7 cellular contexts compared by ENCODE assay signal in genomic region chr1:48109390-48110009, GRCh38.
DNase-seq lines count a peak whose midpoint lies in the region; ATAC-seq and TF ChIP-seq lines count a peak whose summit lies in the region.

No MANE protein-coding gene starts in this region.

- no peaks in the 10 kb centered on the region for H3K9me1 ChIP-seq in IMR-90 (ENCODE audit: insufficient read depth, low read length)

- POLR2A ChIA-PET in IMR-90 (lab: Charles Lee; ENCODE audit: unreplicated experiment) = no interaction called here

- no peak overlapping the region for H4K5ac ChIP-seq in IMR-90 (ENCODE audit: low read depth, low read length)

- H3K27ac ChIP-seq in IMR-90 (ENCODE audit: insufficient read depth, low read length) (no peak overlapping the region), OCI-LY3 (ENCODE audit: low read length) (no peak overlapping the region)

- no peak for TF ChIP-seq POLR2A in IMR-90 (IDR thresholded peaks at IDR 0.05; ENCODE audit: low read depth, low read length)

- H3K4ac ChIP-seq in IMR-90 (ENCODE audit: low read depth, low read length) = no peak overlapping the region

- CTCF ChIA-PET in IMR-90 (lab: Yijun Ruan, JAX) = interaction anchor here (0.6 to 2.4 kb wide), 4 partner anchors 71 to 393 kb away, joined by 3 to 6 read pairs (median 4); no protein-coding TSS in a partner anchor

- no peak overlapping the region for H2BK5ac ChIP-seq in IMR-90 (ENCODE audit: low read depth, low read length, poor library complexity, severe bottlenecking)

- DNase-seq in GM03348 (ENCODE audit: low spot score) (peak; percentile 65), IMR-90 (peak; percentile 61), endothelial cell (ENCODE audit: low spot score) (peak; percentile 55), mucosa of gallbladder (ENCODE audit: low spot score) (peak; percentile 48)

- H3K36me3 Mint-ChIP-seq in endothelial cell (ENCODE audit: low read depth, unreplicated experiment) = no peaks in the 10 kb centered on the region
- no peaks in the 10 kb centered on the region for H3K36me3 Mint-ChIP-seq in stimulated activated memory B cell treated with anti-CD40 and anti-IgM and Interleukin-4, amounts not matched to agents 10 μg/mL and 1 μg/mL and 100 μg/mL, for 72 hours

- H3K9me3 Mint-ChIP-seq in endothelial cell (ENCODE audit: unreplicated experiment) = no peaks in the 10 kb centered on the region
- H3K9me3 Mint-ChIP-seq in stimulated activated memory B cell treated with anti-CD40 and anti-IgM and Interleukin-4, amounts not matched to agents 10 μg/mL and 1 μg/mL and 100 μg/mL, for 72 hours = no peaks in the 10 kb centered on the region

- peaks cover 4% of the 10 kb centered on the region for H3K27me3 Mint-ChIP-seq in endothelial cell (ENCODE audit: unreplicated experiment)
- H3K27me3 Mint-ChIP-seq in stimulated activated memory B cell treated with anti-CD40 and anti-IgM and Interleukin-4, amounts not matched to agents 10 μg/mL and 1 μg/mL and 100 μg/mL, for 72 hours = peaks cover 15% of the 10 kb centered on the region

- TF ChIP-seq CTCF in IMR-90 (conservative IDR thresholded peaks at IDR 0.05; ENCODE audit: low read depth, low read length) = peak; percentile 83
- TF ChIP-seq CTCF in OCI-LY3 (IDR thresholded peaks at IDR 0.05; ENCODE audit: low read depth, low read length) = peak; percentile 71
- peak; percentile 69 for TF ChIP-seq CTCF in endothelial cell (IDR thresholded peaks at IDR 0.05; ENCODE audit: unreplicated experiment)

- ATAC-seq in IMR-90 (ENCODE audit: low read depth) = peak; percentile 90
- ATAC-seq in GM21526 (IDR thresholded peaks at IDR 0.05; ENCODE audit: low FRiP score, unreplicated experiment) = no peak
- no peak for ATAC-seq in stimulated activated memory B cell treated with anti-CD40 and anti-IgM and Interleukin-4, amounts not matched to agents 10 μg/mL and 1 μg/mL and 100 μg/mL, for 72 hours

- H4K20me1 ChIP-seq in IMR-90 (ENCODE audit: insufficient read depth, low read length) = no peaks in the 10 kb centered on the region
- no peaks in the 10 kb centered on the region for H4K20me1 ChIP-seq in OCI-LY3 (ENCODE audit: insufficient read depth, low read length)

- H2BK20ac ChIP-seq in IMR-90 (ENCODE audit: low read depth, low read length) = no peak overlapping the region

- intact Hi-C loops in IMR-90 (cut with micrococcal nuclease) = loop anchor here (1.0 kb wide), 2 partner anchors 93 to 389 kb away; no protein-coding TSS in a partner anchor

- H3K4me1 ChIP-seq in IMR-90 (ENCODE audit: control insufficient read depth, insufficient read depth, low read length) (no peaks in the 10 kb centered on the region), OCI-LY3 (ENCODE audit: low read length) (no peaks in the 10 kb centered on the region)

- no CpG with 5 or more reads among the region's 6 CpGs for WGBS in IMR-90 (ENCODE audit: extremely low coverage in 2 of 2, insufficient read length in 1 of 2), 2 experiments

- no peaks in the 10 kb centered on the region for H3K79me1 ChIP-seq in IMR-90 (ENCODE audit: low read depth in 1 of 2, low read length in 2 of 2)

- BruUV-seq in IMR-90 (replicated peaks; lab: Mats Ljungman, UMichigan) = no TSS peak

- no peak overlapping the region for H3K23ac ChIP-seq in IMR-90 (ENCODE audit: low read depth, low read length)

- H3K36me3 ChIP-seq in IMR-90 (ENCODE audit: control insufficient read depth, insufficient read depth, low read length) = no peaks in the 10 kb centered on the region
- no peaks in the 10 kb centered on the region for H3K36me3 ChIP-seq in OCI-LY3 (replicated peaks; ENCODE audit: low read depth, low read length)

- no peak overlapping the region for H3K18ac ChIP-seq in IMR-90 (ENCODE audit: low read depth, low read length)

- no peak overlapping the region for H2AK9ac ChIP-seq in IMR-90 (replicated peaks; ENCODE audit: low read depth, low read length, poor library complexity)

- in situ Hi-C loops in IMR-90 (cut with MboI; ENCODE audit: low sequenced_read_pairs) = loop anchor here (10.0 to 25.0 kb wide), 3 partner anchors 95 to 578 kb away; no protein-coding TSS in a partner anchor

- H3K9me3 ChIP-seq in IMR-90 (ENCODE audit: control insufficient read depth, insufficient read depth, low read length) = no peaks in the 10 kb centered on the region
- H3K9me3 ChIP-seq in OCI-LY3 (ENCODE audit: insufficient read depth, low read length) = no peaks in the 10 kb centered on the region

- no peak overlapping the region for H3K14ac ChIP-seq in IMR-90 (replicated peaks; ENCODE audit: low read depth, low read length)

- peak; percentile 85 for TF ChIP-seq RAD21 in IMR-90 (IDR thresholded peaks at IDR 0.05; ENCODE audit: low read length)

- H2AK5ac ChIP-seq in IMR-90 (ENCODE audit: low read depth, low read length) = no peak overlapping the region

- H3K27ac Mint-ChIP-seq in endothelial cell (ENCODE audit: unreplicated experiment) = no peak overlapping the region
- H3K27ac Mint-ChIP-seq in stimulated activated memory B cell treated with anti-CD40 and anti-IgM and Interleukin-4, amounts not matched to agents 10 μg/mL and 1 μg/mL and 100 μg/mL, for 72 hours = no peak overlapping the region

- no peak overlapping the region for H3K9ac ChIP-seq in IMR-90 (ENCODE audit: low read depth, low read length)
- no peak overlapping the region for H3K9ac ChIP-seq in OCI-LY3 (ENCODE audit: low read length)

- H4K8ac ChIP-seq in IMR-90 (ENCODE audit: low read depth in 2 of 2, low read length in 2 of 2) = no peak overlapping the region

- no peaks in the 10 kb centered on the region for H3K79me2 ChIP-seq in OCI-LY3 (ENCODE audit: low read length)

- no peak overlapping the region for H2BK120ac ChIP-seq in IMR-90 (ENCODE audit: low read depth, low read length)

- no peak overlapping the region for H3K4me2 ChIP-seq in IMR-90 (ENCODE audit: low read depth, low read length)
- no peak overlapping the region for H3K4me2 ChIP-seq in OCI-LY3 (ENCODE audit: low read length)

- no peak overlapping the region for H3K56ac ChIP-seq in IMR-90 (ENCODE audit: extremely low read depth, insufficient read depth, low read length)

- no peak overlapping the region for H3K4me3 Mint-ChIP-seq in endothelial cell (ENCODE audit: unreplicated experiment)
- H3K4me3 Mint-ChIP-seq in stimulated activated memory B cell treated with anti-CD40 and anti-IgM and Interleukin-4, amounts not matched to agents 10 μg/mL and 1 μg/mL and 100 μg/mL, for 72 hours = no peak overlapping the region

- peaks cover 3% of the 10 kb centered on the region for H3K4me1 Mint-ChIP-seq in endothelial cell (ENCODE audit: unreplicated experiment)
- no peaks in the 10 kb centered on the region for H3K4me1 Mint-ChIP-seq in stimulated activated memory B cell treated with anti-CD40 and anti-IgM and Interleukin-4, amounts not matched to agents 10 μg/mL and 1 μg/mL and 100 μg/mL, for 72 hours

- H3K27me3 ChIP-seq in IMR-90 (ENCODE audit: control insufficient read depth, insufficient read depth, low read length) (no peaks in the 10 kb centered on the region), OCI-LY3 (ENCODE audit: low read depth, low read length) (no peaks in the 10 kb centered on the region)

- H2BK15ac ChIP-seq in IMR-90 (ENCODE audit: low read depth, low read length) = no peak overlapping the region

- no peak overlapping the region for H2AFZ ChIP-seq in IMR-90 (replicated peaks; ENCODE audit: low read length, poor library complexity)
- H2AFZ ChIP-seq in OCI-LY3 (ENCODE audit: low read depth, low read length) = no peak overlapping the region

- dilution Hi-C loops in IMR-90 (cut with HindIII; ENCODE audit: low sequenced_read_pairs, unreplicated experiment) = no loop called here

- H4K91ac ChIP-seq in IMR-90 (ENCODE audit: insufficient read depth, low read depth, low read length) = no peak overlapping the region

- H3K4me3 ChIP-seq in IMR-90 (ENCODE audit: insufficient read depth, low read depth, low read length) = no peak overlapping the region
- no peak overlapping the region for H3K4me3 ChIP-seq in OCI-LY3 (ENCODE audit: low read length)

TF ChIP-seq in IMR-90, 13 proteins besides CTCF, POLR2A, EP300 and RAD21:
- TF ChIP-seq CEBPB (IDR thresholded peaks at IDR 0.05; ENCODE audit: low read depth, low read length) = no peak
- peak; percentile 50 for TF ChIP-seq SMC3 (IDR thresholded peaks at IDR 0.05; ENCODE audit: low read depth, low read length)
